ENCODE assay signal across 16 cellular contexts in genomic region chr11:36313073-36313472, GRCh38. TPM values are rescaled to one million over a fixed set of nuclear protein-coding genes. Genes with fewer than 3 reads are reported as not detected.
A peak's percentile ranks its signal among the peaks of the same experiment; 100 is the strongest.
DNase-seq lines count a peak whose midpoint lies in the region; ATAC-seq, FAIRE-seq and TF ChIP-seq lines count a peak whose summit lies in the region.
"Had no signal": no experiment of that assay in that cellular context is flagged by ENCODE, and none has a peak within 500 bp of the region (broad histone marks: within the 10 kb centered on the region; RNA-seq: fewer than 3 reads in every experiment).

No MANE protein-coding gene starts in this region.

- no peaks in the 10 kb centered on the region for H3K79me2 ChIP-seq in Loucy (ENCODE audit: insufficient read depth, low read length)

- no peaks in the 10 kb centered on the region for H3K9me2 ChIP-seq in Loucy (replicated peaks; ENCODE audit: low read depth, low read length)

- no peak overlapping the region for H2AFZ ChIP-seq in Loucy (ENCODE audit: low read length)

- H3K27me3 Mint-ChIP-seq in activated T-cell treated with anti-CD3 and anti-CD28 coated beads, Interleukin-2, amount 50 U/mL, for 72 hours (ENCODE audit: low read depth) = peaks cover 63% of the 10 kb centered on the region
- H3K27me3 Mint-ChIP-seq in activated T-cell treated with anti-CD3 and anti-CD28 coated beads, Interleukin-2, amount 50 U/mL, for 24 hours = peaks cover 51% of the 10 kb centered on the region
- peaks cover 5% of the 10 kb centered on the region for H3K27me3 Mint-ChIP-seq in glutamatergic neuron (ENCODE audit: unreplicated experiment)
- H3K27me3 Mint-ChIP-seq in activated T-helper 2 cell treated with anti-CD3 and anti-CD28 coated beads, Interferon-gamma antibody, Interleukin-2, Interleukin-4, amounts not matched to agents 10 μg/mL and 5 μg/mL and 100 μg/mL, durations not matched to agents 14 hours and 24 hours and 36 hours (ENCODE audit: low read depth) = peaks cover 29% of the 10 kb centered on the region

- H4K20me1 ChIP-seq in Loucy (ENCODE audit: insufficient read depth, low read length, poor library complexity, severe bottlenecking) = no peaks in the 10 kb centered on the region

- TF ChIP-seq CTCF in Loucy (conservative IDR thresholded peaks at IDR 0.05; ENCODE audit: low read length) = no peak
- TF ChIP-seq CTCF in bronchial epithelial cell (IDR thresholded peaks at IDR 0.05; ENCODE audit: insufficient read depth, low read length, severe bottlenecking) = no peak
- TF ChIP-seq CTCF in glutamatergic neuron (IDR thresholded peaks at IDR 0.05; ENCODE audit: partially characterized antibody, unreplicated experiment) = no peak

- H3K9me3 ChIP-seq in Loucy (ENCODE audit: insufficient read depth, low read depth, low read length) (no peaks in the 10 kb centered on the region), skeletal muscle satellite cell (replicated peaks; ENCODE audit: low read length) (no peaks in the 10 kb centered on the region)
- H3K9me3 ChIP-seq: Caco-2, Peyer's patch had no signal

- H3K27me3 ChIP-seq in Loucy (ENCODE audit: insufficient read depth, low read length, poor library complexity, severe bottlenecking) (no peaks in the 10 kb centered on the region), bronchial epithelial cell (ENCODE audit: control insufficient read depth, insufficient read depth, low read length) (no peaks in the 10 kb centered on the region), skeletal muscle satellite cell (ENCODE audit: control insufficient read depth, insufficient read depth, low read length) (peaks cover 34% of the 10 kb centered on the region)
- H3K27me3 ChIP-seq: Peyer's patch had no signal

- H3K4me3 ChIP-seq in Loucy (ENCODE audit: low read length, poor library complexity, severe bottlenecking) (no peak overlapping the region), bronchial epithelial cell (ENCODE audit: low read depth, low read length) (no peak overlapping the region), skeletal muscle satellite cell (ENCODE audit: low read length) (no peak overlapping the region)
- H3K4me3 ChIP-seq: Peyer's patch had no signal

- H3K4me2 ChIP-seq in Loucy (ENCODE audit: low read depth, low read length, poor library complexity, severe bottlenecking) (peak overlapping the region; percentile 0), skeletal muscle satellite cell (ENCODE audit: low read length) (peak overlapping the region; percentile 19)
- H3K4me2 ChIP-seq: KMS-11 had no signal

- H3K9ac ChIP-seq in Loucy (ENCODE audit: low read depth, low read length, poor library complexity, severe bottlenecking) (no peak overlapping the region), skeletal muscle satellite cell (ENCODE audit: low read depth, low read length) (no peak overlapping the region)
- H3K9ac ChIP-seq: KMS-11 had no signal

- peaks cover 22% of the 10 kb centered on the region for H3K4me1 Mint-ChIP-seq in activated T-cell treated with anti-CD3 and anti-CD28 coated beads, Interleukin-2, amount 50 U/mL, for 72 hours (ENCODE audit: low read depth)
- peaks cover 6% of the 10 kb centered on the region for H3K4me1 Mint-ChIP-seq in activated T-cell treated with anti-CD3 and anti-CD28 coated beads, Interleukin-2, amount 50 U/mL, for 24 hours (ENCODE audit: low read depth)
- H3K4me1 Mint-ChIP-seq in glutamatergic neuron (ENCODE audit: low read depth, unreplicated experiment) = no peaks in the 10 kb centered on the region
- H3K4me1 Mint-ChIP-seq in activated T-helper 2 cell treated with anti-CD3 and anti-CD28 coated beads, Interferon-gamma antibody, Interleukin-2, Interleukin-4, amounts not matched to agents 10 μg/mL and 5 μg/mL and 100 μg/mL, durations not matched to agents 14 hours and 24 hours and 36 hours (ENCODE audit: low read depth) = no peaks in the 10 kb centered on the region

- peak overlapping the region; percentile 39 to 48 for H3K4me3 Mint-ChIP-seq in activated T-cell treated with anti-CD3 and anti-CD28 coated beads, Interleukin-2, amount 50 U/mL, for 72 hours
- no peak overlapping the region for H3K4me3 Mint-ChIP-seq in activated T-cell treated with anti-CD3 and anti-CD28 coated beads, Interleukin-2, amount 50 U/mL, for 24 hours
- H3K4me3 Mint-ChIP-seq in glutamatergic neuron (ENCODE audit: unreplicated experiment) = no peak overlapping the region
- H3K4me3 Mint-ChIP-seq in activated T-helper 2 cell treated with anti-CD3 and anti-CD28 coated beads, Interferon-gamma antibody, Interleukin-2, Interleukin-4, amounts not matched to agents 10 μg/mL and 5 μg/mL and 100 μg/mL, durations not matched to agents 14 hours and 24 hours and 36 hours (ENCODE audit: low read depth) = no peak overlapping the region
- H3K4me3 Mint-ChIP-seq: HFFc6 had no signal

- H3K4me1 ChIP-seq in Loucy (ENCODE audit: insufficient read depth, low read length, poor library complexity, severe bottlenecking) = peaks cover 33% of the 10 kb centered on the region
- peaks cover 36% of the 10 kb centered on the region for H3K4me1 ChIP-seq in skeletal muscle satellite cell (ENCODE audit: control insufficient read depth, insufficient read depth, low read length)
- H3K4me1 ChIP-seq: Caco-2, Peyer's patch had no signal

- no peaks in the 10 kb centered on the region for H3F3A ChIP-seq in Loucy (ENCODE audit: low read depth)

- peak; percentile 33 to 51 for ATAC-seq in activated T-cell treated with anti-CD3 and anti-CD28 coated beads, Interleukin-2, amount 50 U/mL, for 72 hours (replicated peaks in 1 of 2)

- DNase-seq in activated T-cell treated with anti-CD3 and anti-CD28 coated beads, Interleukin-2, amount 50 U/mL, for 72 hours = no peak
- no peak for DNase-seq in activated T-cell treated with anti-CD3 and anti-CD28 coated beads, Interleukin-2, amount 50 U/mL, for 24 hours
- DNase-seq in bronchial epithelial cell (ENCODE audit: low read depth) = peak; percentile 72
- DNase-seq in NCI-H1436 treated with DMSO at 0.1 percent for 48 hours (lab: John Stamatoyannopoulos, UW) = no peak
- no peak for DNase-seq in glutamatergic neuron
- no peak for DNase-seq in activated T-helper 2 cell treated with anti-CD3 and anti-CD28 coated beads, Interferon-gamma antibody, Interleukin-2, Interleukin-4, amounts not matched to agents 10 μg/mL and 5 μg/mL and 100 μg/mL, durations not matched to agents 14 hours and 24 hours and 36 hours (ENCODE audit: low spot score)
- DNase-seq: Caco-2, MM.1S, NCI-H1105, Peyer's patch had no signal

- H3K27ac Mint-ChIP-seq in activated T-cell treated with anti-CD3 and anti-CD28 coated beads, Interleukin-2, amount 50 U/mL, for 72 hours = no peak overlapping the region
- H3K27ac Mint-ChIP-seq in activated T-cell treated with anti-CD3 and anti-CD28 coated beads, Interleukin-2, amount 50 U/mL, for 24 hours = no peak overlapping the region
- H3K27ac Mint-ChIP-seq in glutamatergic neuron (ENCODE audit: unreplicated experiment) = no peak overlapping the region
- H3K27ac Mint-ChIP-seq in activated T-helper 2 cell treated with anti-CD3 and anti-CD28 coated beads, Interferon-gamma antibody, Interleukin-2, Interleukin-4, amounts not matched to agents 10 μg/mL and 5 μg/mL and 100 μg/mL, durations not matched to agents 14 hours and 24 hours and 36 hours = no peak overlapping the region
- H3K27ac Mint-ChIP-seq: HFFc6 had no signal

- no peak for FAIRE-seq in bronchial epithelial cell (lab: Jason Lieb, UNC)
- FAIRE-seq: GM12891 had no signal

- intact Hi-C loops in activated T-helper 2 cell treated with anti-CD3 and anti-CD28 coated beads, Interferon-gamma antibody, Interleukin-2, Interleukin-4, amounts not matched to agents 10 μg/mL and 5 μg/mL and 100 μg/mL, durations not matched to agents 14 hours and 24 hours and 36 hours (cut with micrococcal nuclease) = no loop called here

- H3K36me3 ChIP-seq in Loucy (ENCODE audit: insufficient read depth, low read length) (no peaks in the 10 kb centered on the region), bronchial epithelial cell (ENCODE audit: control insufficient read depth, insufficient read depth, low read length) (no peaks in the 10 kb centered on the region), skeletal muscle satellite cell (ENCODE audit: insufficient read depth, low read length) (no peaks in the 10 kb centered on the region)
- H3K36me3 ChIP-seq: Peyer's patch had no signal

- peaks cover 0 to 2% of the 10 kb centered on the region in 2 donors for H3K36me3 Mint-ChIP-seq in activated T-cell treated with anti-CD3 and anti-CD28 coated beads, Interleukin-2, amount 50 U/mL, for 72 hours (ENCODE audit: insufficient read depth in 2 of 2)
- H3K36me3 Mint-ChIP-seq in activated T-cell treated with anti-CD3 and anti-CD28 coated beads, Interleukin-2, amount 50 U/mL, for 24 hours (ENCODE audit: low read depth) = no peaks in the 10 kb centered on the region
- H3K36me3 Mint-ChIP-seq in glutamatergic neuron (ENCODE audit: unreplicated experiment) = no peaks in the 10 kb centered on the region
- H3K36me3 Mint-ChIP-seq in activated T-helper 2 cell treated with anti-CD3 and anti-CD28 coated beads, Interferon-gamma antibody, Interleukin-2, Interleukin-4, amounts not matched to agents 10 μg/mL and 5 μg/mL and 100 μg/mL, durations not matched to agents 14 hours and 24 hours and 36 hours (ENCODE audit: low read depth) = no peaks in the 10 kb centered on the region

- no peaks in the 10 kb centered on the region for H3K9me3 Mint-ChIP-seq in activated T-cell treated with anti-CD3 and anti-CD28 coated beads, Interleukin-2, amount 50 U/mL, for 72 hours
- no peaks in the 10 kb centered on the region for H3K9me3 Mint-ChIP-seq in activated T-cell treated with anti-CD3 and anti-CD28 coated beads, Interleukin-2, amount 50 U/mL, for 24 hours
- peaks cover 3% of the 10 kb centered on the region for H3K9me3 Mint-ChIP-seq in glutamatergic neuron (ENCODE audit: unreplicated experiment)
- H3K9me3 Mint-ChIP-seq in activated T-helper 2 cell treated with anti-CD3 and anti-CD28 coated beads, Interferon-gamma antibody, Interleukin-2, Interleukin-4, amounts not matched to agents 10 μg/mL and 5 μg/mL and 100 μg/mL, durations not matched to agents 14 hours and 24 hours and 36 hours = no peaks in the 10 kb centered on the region
- H3K9me3 Mint-ChIP-seq: HFFc6 had no signal

RNA-seq across cellular contexts. Expression of gene PRR5L, which starts 17.0 kb away (rescaled TPM):
- total RNA-seq in activated T-cell treated with anti-CD3 and anti-CD28 coated beads, Interleukin-2, amount 50 U/mL, for 72 hours = 10 to 100 TPM; 14.2 to 14.6 TPM
- total RNA-seq in bronchial epithelial cell (6.3 and 10.0 TPM in 2 replicates), glutamatergic neuron (ENCODE audit: unreplicated experiment) (1.6 TPM)
- 10.6 and 17.0 TPM in 2 replicates for total RNA-seq in skeletal muscle satellite cell (2012; rRNA removed)
- total RNA-seq in activated T-helper 2 cell treated with anti-CD3 and anti-CD28 coated beads, Interferon-gamma antibody, Interleukin-2, Interleukin-4, amounts not matched to agents 10 μg/mL and 5 μg/mL and 100 μg/mL, durations not matched to agents 14 hours and 24 hours and 36 hours = 23.4 and 32.7 TPM in 2 replicates
- total RNA-seq: Caco-2, G401 had no signal

RNA-seq across cellular contexts. Expression of gene COMMD9, which starts 23.8 kb away (rescaled TPM):
- 10 to 100 TPM; 25.7 to 26.7 TPM for total RNA-seq in activated T-cell treated with anti-CD3 and anti-CD28 coated beads, Interleukin-2, amount 50 U/mL, for 72 hours
- total RNA-seq in bronchial epithelial cell (7.8 and 9.2 TPM in 2 replicates), glutamatergic neuron (ENCODE audit: unreplicated experiment) (72.2 TPM)
- total RNA-seq in skeletal muscle satellite cell (2012; rRNA removed) = 29.9 and 34.9 TPM in 2 replicates
- total RNA-seq in activated T-helper 2 cell treated with anti-CD3 and anti-CD28 coated beads, Interferon-gamma antibody, Interleukin-2, Interleukin-4, amounts not matched to agents 10 μg/mL and 5 μg/mL and 100 μg/mL, durations not matched to agents 14 hours and 24 hours and 36 hours = 35.8 and 39.8 TPM in 2 replicates

Comparison
In these comparisons a context has a peak if more than half of its experiments do, and no peak if none do; other contexts are left out.
1. H3K4me3 Mint-ChIP-seq: peak in activated T-cell treated with anti-CD3 and anti-CD28 coated beads, Interleukin-2, amount 50 U/mL, for 72 hours (2 of 2); none in activated T-cell treated with anti-CD3 and anti-CD28 coated beads, Interleukin-2, amount 50 U/mL, for 24 hours (single experiment), glutamatergic neuron (single experiment) and activated T-helper 2 cell treated with anti-CD3 and anti-CD28 coated beads, Interferon-gamma antibody, Interleukin-2, Interleukin-4, amounts not matched to agents 10 μg/mL and 5 μg/mL and 100 μg/mL, durations not matched to agents 14 hours and 24 hours and 36 hours (single experiment).